8 cellular contexts compared by ENCODE assay signal in genomic region chr10:132570771-132571564, GRCh38. TPM values are rescaled to one million over a fixed set of nuclear protein-coding genes. Genes with fewer than 3 reads are reported as not detected.
DNase-seq lines count a peak whose midpoint lies in the region; ATAC-seq and TF ChIP-seq lines count a peak whose summit lies in the region.

No MANE protein-coding gene starts in this region.

- intact Hi-C loops in colonic mucosa (cut with DNase I) = loop anchor here (10.0 kb wide), 1 partner anchor 186 kb away; no protein-coding TSS in a partner anchor

- peaks cover 45% of the 10 kb centered on the region for H3K4me1 ChIP-seq in KMS-11 (ENCODE audit: low read depth, poor library complexity, severe bottlenecking)
- peaks cover 26% of the 10 kb centered on the region for H3K4me1 ChIP-seq in colonic mucosa
- peaks cover 31% of the 10 kb centered on the region for H3K4me1 ChIP-seq in osteoblast (ENCODE audit: insufficient read depth, low read length)

- no peaks in the 10 kb centered on the region for H3K36me3 ChIP-seq in KMS-11 (ENCODE audit: insufficient read depth)
- H3K36me3 ChIP-seq in colonic mucosa = no peaks in the 10 kb centered on the region
- no peaks in the 10 kb centered on the region for H3K36me3 ChIP-seq in osteoblast (ENCODE audit: insufficient read depth, low read length)

- no peak overlapping the region for H3K4me3 ChIP-seq in KMS-11 (IDR thresholded peaks at IDR 0.05; ENCODE audit: insufficient read depth, low read depth, low read length)
- H3K4me3 ChIP-seq in colonic mucosa = no peak overlapping the region
- H3K4me3 ChIP-seq in osteoblast (ENCODE audit: insufficient read depth, low read length) = no peak overlapping the region

- ATAC-seq in GM18511 (IDR thresholded peaks at IDR 0.05; ENCODE audit: unreplicated experiment) = peak; percentile 52
- ATAC-seq in GM21786 (IDR thresholded peaks at IDR 0.05; ENCODE audit: unreplicated experiment) = peak; percentile 42

- H3K4me2 ChIP-seq in KMS-11 (peak overlapping the region; percentile 98), osteoblast (ENCODE audit: insufficient read depth, low read length) (no peak overlapping the region)

- H3K9ac ChIP-seq in KMS-11 = peak overlapping the region; percentile 56; the same call in 1 of the 2 replicates
- H3K9ac ChIP-seq in colonic mucosa (ENCODE audit: low read depth in 2 of 2, low read length in 2 of 2) = peak overlapping the region; percentile 9 to 30

- H3K79me2 ChIP-seq in KMS-11 (ENCODE audit: insufficient read depth, low read depth) (peaks cover 10% of the 10 kb centered on the region; the same call in 1 of the 2 replicates), osteoblast (ENCODE audit: insufficient read depth, low read length) (peaks cover 31% of the 10 kb centered on the region)

- TF ChIP-seq CTCF in KMS-11 (conservative IDR thresholded peaks at IDR 0.05; ENCODE audit: low read depth, low read length) = no peak
- no peak for TF ChIP-seq CTCF in colonic mucosa (IDR thresholded peaks at IDR 0.05)
- TF ChIP-seq CTCF in osteoblast (IDR thresholded peaks at IDR 0.05; ENCODE audit: extremely low read depth, low read depth, low read length) = no peak

- peak overlapping the region; percentile 70; the same call in 1 of the 2 replicates for H2AFZ ChIP-seq in KMS-11 (ENCODE audit: low read depth)
- no peak overlapping the region for H2AFZ ChIP-seq in osteoblast (ENCODE audit: low read length)

- no peaks in the 10 kb centered on the region for H4K20me1 ChIP-seq in KMS-11 (ENCODE audit: insufficient read depth)
- peaks cover 69% of the 10 kb centered on the region for H4K20me1 ChIP-seq in osteoblast (ENCODE audit: insufficient read depth, low read length)

- DNase-seq in colonic mucosa (peak; percentile 58), globus pallidus (ENCODE audit: low spot score) (no peak), NCI-H446 (lab: John Stamatoyannopoulos, UW) (no peak), osteoblast (ENCODE audit: insufficient read length, low spot score, missing footprints) (no peak), cerebellar nuclear complex (lab: John Stamatoyannopoulos, UW) (no peak)

- peak overlapping the region; percentile 90 for H3K27ac ChIP-seq in KMS-11
- no peak overlapping the region for H3K27ac ChIP-seq in colonic mucosa
- H3K27ac ChIP-seq in osteoblast (ENCODE audit: low read depth, low read length) = no peak overlapping the region

- H3K9me3 ChIP-seq in colonic mucosa = no peaks in the 10 kb centered on the region
- H3K9me3 ChIP-seq in osteoblast (ENCODE audit: low read depth, low read length) = no peaks in the 10 kb centered on the region

- H3K27me3 ChIP-seq in KMS-11 (ENCODE audit: insufficient read depth, low read depth) (no peaks in the 10 kb centered on the region), colonic mucosa (no peaks in the 10 kb centered on the region), osteoblast (ENCODE audit: insufficient read depth, low read length) (no peaks in the 10 kb centered on the region)

RNA-seq across cellular contexts. Expression of gene INPP5A, which starts 33.4 kb away (rescaled TPM):
- 10 to 100 TPM; 29.9 to 41.5 TPM for total RNA-seq in colonic mucosa
- total RNA-seq in osteoblast = 20.9 and 22.8 TPM in 2 replicates
